ENCODE assay signal across 23 cellular contexts in genomic region chr19:41434450-41434849, GRCh38. TPM values are rescaled to one million over a fixed set of nuclear protein-coding genes. Genes with fewer than 3 reads are reported as not detected.
DNase-seq lines count a peak whose midpoint lies in the region; ATAC-seq and TF ChIP-seq lines count a peak whose summit lies in the region.
"Had no signal": no experiment of that assay in that cellular context is flagged by ENCODE, and none has a peak within 500 bp of the region (broad histone marks: within the 10 kb centered on the region; RNA-seq: fewer than 3 reads in every experiment).

No MANE protein-coding gene starts in this region.

- TF ChIP-seq CTCF in endothelial cell (IDR thresholded peaks at IDR 0.05; ENCODE audit: unreplicated experiment), result no peak

- ATAC-seq in activated CD8-positive, alpha-beta memory T cell treated with anti-CD3 and anti-CD28 coated beads, Interleukin-2, amount 10 ng/mL, durations not matched to agents 7 days and 5 days, result no peak
- ATAC-seq in activated T-helper 17 cell treated with anti-CD3 and anti-CD28 coated beads, Interleukin-2, amount 50 U/mL, for 72 hours (replicated peaks), result no peak
- ATAC-seq: activated T-cell treated with anti-CD3 and anti-CD28 coated beads, Interleukin-2, amount 50 U/mL, for 4 hours; gastrocnemius medialis; natural killer cell treated with Interleukin-12 subunit alpha and Interleukin-12 subunit beta and Interleukin-15 and Interleukin-18, amount 100 ng/mL, for 72 hours had no signal

- H3K4me1 Mint-ChIP-seq in activated CD8-positive, alpha-beta memory T cell treated with anti-CD3 and anti-CD28 coated beads, Interleukin-2, amount 10 ng/mL, durations not matched to agents 7 days and 5 days, result peaks cover 19% of the 10 kb centered on the region
- H3K4me1 Mint-ChIP-seq in endothelial cell (ENCODE audit: unreplicated experiment), result peaks cover 8% of the 10 kb centered on the region
- peaks cover 14% of the 10 kb centered on the region for H3K4me1 Mint-ChIP-seq in activated T-helper 17 cell treated with anti-CD3 and anti-CD28 coated beads, Interleukin-2, amount 50 U/mL, for 72 hours

- H3K27ac Mint-ChIP-seq in activated CD8-positive, alpha-beta memory T cell treated with anti-CD3 and anti-CD28 coated beads, Interleukin-2, amount 10 ng/mL, durations not matched to agents 7 days and 5 days, result peak overlapping the region; percentile 7
- H3K27ac Mint-ChIP-seq in endothelial cell (ENCODE audit: unreplicated experiment), result peak overlapping the region; percentile 86
- no peak overlapping the region for H3K27ac Mint-ChIP-seq in activated T-helper 17 cell treated with anti-CD3 and anti-CD28 coated beads, Interleukin-2, amount 50 U/mL, for 72 hours
- H3K27ac Mint-ChIP-seq: natural killer cell treated with Interleukin-12 subunit alpha and Interleukin-12 subunit beta and Interleukin-15 and Interleukin-18, amount 100 ng/mL, for 72 hours had no signal

- CTCF ChIA-PET in activated CD8-positive, alpha-beta memory T cell treated with anti-CD3 and anti-CD28 coated beads, Interleukin-2, amount 10 ng/mL, durations not matched to agents 7 days and 5 days (lab: Charles Lee), result interaction anchor here (0.6 kb wide), 1 partner anchor 13 kb away, joined by 4 read pairs; no protein-coding TSS in a partner anchor

- H3K9me3 Mint-ChIP-seq in activated CD8-positive, alpha-beta memory T cell treated with anti-CD3 and anti-CD28 coated beads, Interleukin-2, amount 10 ng/mL, durations not matched to agents 7 days and 5 days (ENCODE audit: low read depth), result no peaks in the 10 kb centered on the region
- no peaks in the 10 kb centered on the region for H3K9me3 Mint-ChIP-seq in endothelial cell (ENCODE audit: unreplicated experiment)
- H3K9me3 Mint-ChIP-seq in activated T-helper 17 cell treated with anti-CD3 and anti-CD28 coated beads, Interleukin-2, amount 50 U/mL, for 72 hours, result no peaks in the 10 kb centered on the region
- H3K9me3 Mint-ChIP-seq: activated T-cell treated with anti-CD3 and anti-CD28 coated beads, Interleukin-2, amount 50 U/mL, for 4 hours; CD8-positive, alpha-beta memory T cell; natural killer cell treated with Interleukin-12 subunit alpha and Interleukin-12 subunit beta and Interleukin-15 and Interleukin-18, amount 100 ng/mL, for 72 hours had no signal

- no peak overlapping the region for H3K4me3 ChIP-seq in MG63
- H3K4me3 ChIP-seq: adrenal gland, gastrocnemius medialis, SJSA1, upper lobe of left lung had no signal

- H3K9me3 ChIP-seq in MG63, result no peaks in the 10 kb centered on the region
- H3K9me3 ChIP-seq: adrenal gland, gastrocnemius medialis, SJSA1, upper lobe of left lung had no signal

- H3K27me3 Mint-ChIP-seq in activated CD8-positive, alpha-beta memory T cell treated with anti-CD3 and anti-CD28 coated beads, Interleukin-2, amount 10 ng/mL, durations not matched to agents 7 days and 5 days, result no peaks in the 10 kb centered on the region
- peaks cover 6% of the 10 kb centered on the region for H3K27me3 Mint-ChIP-seq in endothelial cell (ENCODE audit: unreplicated experiment)
- no peaks in the 10 kb centered on the region for H3K27me3 Mint-ChIP-seq in activated T-helper 17 cell treated with anti-CD3 and anti-CD28 coated beads, Interleukin-2, amount 50 U/mL, for 72 hours
- H3K27me3 Mint-ChIP-seq: natural killer cell treated with Interleukin-12 subunit alpha and Interleukin-12 subunit beta and Interleukin-15 and Interleukin-18, amount 100 ng/mL, for 72 hours had no signal

- in situ Hi-C loops in KBM-7 (cut with MboI; ENCODE audit: low pct_unique_long_range_greater_than_20kb, low sequenced_read_pairs), result no loop called here

- H3K36me3 ChIP-seq in MG63, result peaks cover 36% of the 10 kb centered on the region

- H3K4me3 Mint-ChIP-seq in activated CD8-positive, alpha-beta memory T cell treated with anti-CD3 and anti-CD28 coated beads, Interleukin-2, amount 10 ng/mL, durations not matched to agents 7 days and 5 days, result no peak overlapping the region
- H3K4me3 Mint-ChIP-seq in endothelial cell (ENCODE audit: unreplicated experiment), result peak overlapping the region; percentile 53
- no peak overlapping the region for H3K4me3 Mint-ChIP-seq in activated T-helper 17 cell treated with anti-CD3 and anti-CD28 coated beads, Interleukin-2, amount 50 U/mL, for 72 hours
- H3K4me3 Mint-ChIP-seq: activated T-cell treated with anti-CD3 and anti-CD28 coated beads, Interleukin-2, amount 50 U/mL, for 4 hours; natural killer cell treated with Interleukin-12 subunit alpha and Interleukin-12 subunit beta and Interleukin-15 and Interleukin-18, amount 100 ng/mL, for 72 hours had no signal

- no peak for DNase-seq in activated CD8-positive, alpha-beta memory T cell treated with anti-CD3 and anti-CD28 coated beads, Interleukin-2, amount 10 ng/mL, durations not matched to agents 7 days and 5 days
- no peak for DNase-seq in activated CD8-positive, alpha-beta memory T cell treated with anti-CD3 and anti-CD28 coated beads, Interleukin-2, amount 50 U/mL, for 48 hours
- DNase-seq in KBM-7 (peak; percentile 50), endothelial cell (ENCODE audit: low spot score) (no peak), MG63 (no peak)
- DNase-seq: activated CD4-positive, alpha-beta T cell treated with anti-CD3 and anti-CD28 coated beads for 4 hours; activated T-cell treated with anti-CD3 and anti-CD28 coated beads, Interleukin-2, amount 50 U/mL, for 4 hours; adrenal gland; CD8-positive, alpha-beta memory T cell; DMS79 treated with DMSO at 0.1 percent for 48 hours; gastrocnemius medialis; NCI-H1436 treated with DMSO at 0.1 percent for 48 hours; NCI-H2171 treated with DMSO at 0.1 percent for 48 hours; NCI-H748 treated with DMSO at 0.1 percent for 48 hours; stimulated activated CD4-positive, alpha-beta T cell treated with anti-CD3 and anti-CD28 coated beads, Interleukin-2, amount 100 ng/mL, for 48 hours; T1000; upper lobe of left lung had no signal

- peaks cover 13% of the 10 kb centered on the region for H3K36me3 Mint-ChIP-seq in activated CD8-positive, alpha-beta memory T cell treated with anti-CD3 and anti-CD28 coated beads, Interleukin-2, amount 10 ng/mL, durations not matched to agents 7 days and 5 days
- peaks cover 20% of the 10 kb centered on the region for H3K36me3 Mint-ChIP-seq in endothelial cell (ENCODE audit: low read depth, unreplicated experiment)
- peaks cover 53% of the 10 kb centered on the region for H3K36me3 Mint-ChIP-seq in activated T-helper 17 cell treated with anti-CD3 and anti-CD28 coated beads, Interleukin-2, amount 50 U/mL, for 72 hours (ENCODE audit: low read depth)

- H3K27me3 ChIP-seq in MG63, result no peaks in the 10 kb centered on the region
- H3K27me3 ChIP-seq: adrenal gland, gastrocnemius medialis, SJSA1, upper lobe of left lung had no signal

RNA-seq across cellular contexts. Expression of gene DMAC2, which starts 5.3 kb away (rescaled TPM):
- total RNA-seq in activated CD8-positive, alpha-beta memory T cell treated with anti-CD3 and anti-CD28 coated beads, Interleukin-2, amount 10 ng/mL, durations not matched to agents 7 days and 5 days, result 10 to 100 TPM; 43.2 to 56.5 TPM
- 75.5 TPM for total RNA-seq in endothelial cell (ENCODE audit: unreplicated experiment)
- 37.6 and 56.2 TPM in 2 replicates for total RNA-seq in MG63 (2014; rRNA removed; shearing (Covaris generic); ENCODE audit: low replicate concordance)
- total RNA-seq in activated T-helper 17 cell treated with anti-CD3 and anti-CD28 coated beads, Interleukin-2, amount 50 U/mL, for 72 hours, result 10 to 100 TPM; 34.0 to 66.2 TPM

RNA-seq across cellular contexts. Expression of gene B3GNT8, which starts 7.3 kb away (rescaled TPM):
- total RNA-seq in activated CD8-positive, alpha-beta memory T cell treated with anti-CD3 and anti-CD28 coated beads, Interleukin-2, amount 10 ng/mL, durations not matched to agents 7 days and 5 days, result 1 to 10 TPM; 3.2 TPM
- total RNA-seq in endothelial cell (ENCODE audit: unreplicated experiment), result 10.7 TPM
- not detected in 2 replicates for total RNA-seq in MG63 (2014; rRNA removed; shearing (Covaris generic); ENCODE audit: low replicate concordance)
- under 1 TPM; 0.45 to 0.71 TPM for total RNA-seq in activated T-helper 17 cell treated with anti-CD3 and anti-CD28 coated beads, Interleukin-2, amount 50 U/mL, for 72 hours
- total RNA-seq: SJSA1 had no signal

RNA-seq across cellular contexts. Expression of gene ERICH4, which starts 8.5 kb away (rescaled TPM):
- not detected for total RNA-seq in activated CD8-positive, alpha-beta memory T cell treated with anti-CD3 and anti-CD28 coated beads, Interleukin-2, amount 10 ng/mL, durations not matched to agents 7 days and 5 days
- not detected for total RNA-seq in endothelial cell (ENCODE audit: unreplicated experiment)
- total RNA-seq in MG63 (2014; rRNA removed; shearing (Covaris generic); ENCODE audit: low replicate concordance), result not detected in 2 replicates
- not detected for total RNA-seq in activated T-helper 17 cell treated with anti-CD3 and anti-CD28 coated beads, Interleukin-2, amount 50 U/mL, for 72 hours
- total RNA-seq: activated T-cell treated with anti-CD3 and anti-CD28 coated beads, Interleukin-2, amount 50 U/mL, for 4 hours; adrenal gland; CD8-positive, alpha-beta memory T cell; gastrocnemius medialis; HT-29; mesenteric fat pad; natural killer cell treated with Interleukin-12 subunit alpha and Interleukin-12 subunit beta and Interleukin-15 and Interleukin-18, amount 100 ng/mL, for 72 hours; SJSA1; skeletal muscle tissue; upper lobe of left lung had no signal

RNA-seq across cellular contexts. Expression of gene BCKDHA, which starts 36.8 kb away (rescaled TPM):
- 10 to 100 TPM; 18.7 to 20.1 TPM for total RNA-seq in activated CD8-positive, alpha-beta memory T cell treated with anti-CD3 and anti-CD28 coated beads, Interleukin-2, amount 10 ng/mL, durations not matched to agents 7 days and 5 days
- total RNA-seq in endothelial cell (ENCODE audit: unreplicated experiment), result 25.0 TPM
- total RNA-seq in MG63 (2014; rRNA removed; shearing (Covaris generic); ENCODE audit: low replicate concordance), result 22.0 and 58.6 TPM in 2 replicates
- 10 to 100 TPM; 19.4 to 48.1 TPM for total RNA-seq in activated T-helper 17 cell treated with anti-CD3 and anti-CD28 coated beads, Interleukin-2, amount 50 U/mL, for 72 hours

RNA-seq across cellular contexts. Expression of gene EXOSC5, which starts 37.3 kb away (rescaled TPM):
- 10 to 100 TPM; 24.4 to 36.0 TPM for total RNA-seq in activated CD8-positive, alpha-beta memory T cell treated with anti-CD3 and anti-CD28 coated beads, Interleukin-2, amount 10 ng/mL, durations not matched to agents 7 days and 5 days
- 15.2 TPM for total RNA-seq in endothelial cell (ENCODE audit: unreplicated experiment)
- 64.6 and 95.3 TPM in 2 replicates for total RNA-seq in MG63 (2014; rRNA removed; shearing (Covaris generic); ENCODE audit: low replicate concordance)
- 10 to 100 TPM; 33.0 to 58.7 TPM for total RNA-seq in activated T-helper 17 cell treated with anti-CD3 and anti-CD28 coated beads, Interleukin-2, amount 50 U/mL, for 72 hours
